In genomic region chr10:36023939-36024338, GRCh38 we compare ENCODE assay signal across 13 cellular contexts.
DNase-seq lines count a peak whose midpoint lies in the region; TF ChIP-seq lines count a peak whose summit lies in the region.
"Had no signal": no experiment of that assay in that cellular context is flagged by ENCODE, and none has a peak within 500 bp of the region (broad histone marks: within the 10 kb centered on the region; RNA-seq: fewer than 3 reads in every experiment).

No MANE protein-coding gene starts in this region.

- H3K27me3 ChIP-seq in thyroid gland: no peaks in the 10 kb centered on the region

- TF ChIP-seq POLR2A in thyroid gland (IDR thresholded peaks at IDR 0.05): no peak

- H3K36me3 ChIP-seq in thyroid gland: no peaks in the 10 kb centered on the region

- H3K4me3 ChIP-seq in thyroid gland (replicated peaks in 1 of 3): no peak overlapping the region
- H3K4me3 ChIP-seq: mucosa of descending colon had no signal

- intact Hi-C loops in thyroid gland (cut with DNase I): no loop called here

- TF ChIP-seq CTCF in thyroid gland (IDR thresholded peaks at IDR 0.05): no peak

- DNase-seq in Daoy (ENCODE audit: low read depth) (peak; percentile 67), M059J (ENCODE audit: low read depth) (peak; percentile 94), dermis blood vessel endothelial cell (peak; percentile 52), myocyte (ENCODE audit: low read depth) (peak; percentile 60), NCI-H1105 (lab: John Stamatoyannopoulos, UW) (no peak), thyroid gland (no peak), GM19240 (ENCODE audit: insufficient read length, low spot score) (no peak), superior temporal gyrus (ENCODE audit: extremely low spot score) (no peak)
- DNase-seq: activated naive CD4-positive, alpha-beta T cell; mucosa of descending colon; NK-92 treated with Interleukin-12 subunit alpha and Interleukin-12 subunit beta, amount 100 ng/mL, for 24 hours; stimulated activated naive CD8-positive, alpha-beta T cell treated with anti-CD3 and anti-CD28 coated beads, Interleukin-15, amount 100 ng/mL, for 72 hours had no signal

- no peaks in the 10 kb centered on the region for H3K9me3 ChIP-seq in thyroid gland
- H3K9me3 ChIP-seq: mucosa of descending colon had no signal

- no peak overlapping the region for H3K27ac ChIP-seq in thyroid gland
- H3K27ac ChIP-seq: epithelial cell of prostate had no signal

- H3K4me1 ChIP-seq in thyroid gland: no peaks in the 10 kb centered on the region

Comparison
In these comparisons a context has a peak if more than half of its experiments do, and no peak if none do; other contexts are left out.
1. DNase-seq: peak in Daoy (single experiment), M059J (single experiment), dermis blood vessel endothelial cell (single experiment) and myocyte (single experiment); none in NCI-H1105 (single experiment), thyroid gland (0 of 2), GM19240 (single experiment) and superior temporal gyrus (single experiment).